ENCODE assay signal across 8 cellular contexts in the genomic region with DNA sequence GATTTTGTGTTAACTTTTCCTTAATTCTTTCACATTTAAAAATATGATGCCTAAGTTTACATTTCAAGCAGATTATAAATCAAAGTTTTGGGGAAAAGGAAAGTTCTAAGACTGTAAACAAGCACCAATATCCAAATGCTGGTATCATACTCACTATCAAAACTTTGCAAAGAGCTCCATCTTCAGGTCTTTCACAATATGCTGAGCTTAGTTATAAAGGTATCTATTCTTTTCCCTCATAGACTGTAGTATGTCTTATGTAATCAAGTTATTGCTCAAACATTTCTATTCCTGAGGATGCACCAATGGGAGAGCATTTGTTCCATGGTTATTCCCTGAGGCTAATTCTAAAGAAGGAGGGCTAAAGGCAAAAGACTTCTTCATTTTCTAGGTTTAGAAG.
A peak's percentile ranks its signal among the peaks of the same experiment; 100 is the strongest.
DNase-seq lines count a peak whose midpoint lies in the region; ATAC-seq and TF ChIP-seq lines count a peak whose summit lies in the region.

No MANE protein-coding gene starts in this region.

- H3K36me3 ChIP-seq in breast epithelium = no peaks in the 10 kb centered on the region
- H3K36me3 ChIP-seq in fibroblast of lung (ENCODE audit: control insufficient read depth, insufficient read depth, low read length) = no peaks in the 10 kb centered on the region

- peak; percentile 78 for ATAC-seq in HG02938 (IDR thresholded peaks at IDR 0.05; ENCODE audit: unreplicated experiment)
- no peak for ATAC-seq in sciatic nerve

- H3K27me3 ChIP-seq in breast epithelium = no peaks in the 10 kb centered on the region
- H3K27me3 ChIP-seq in fibroblast of lung (ENCODE audit: control insufficient read depth, insufficient read depth, low read length) = no peaks in the 10 kb centered on the region

- H3K4me3 ChIP-seq in breast epithelium (no peak overlapping the region), fibroblast of lung (replicated peaks in 1 of 4; ENCODE audit: control extremely low read depth in 1 of 4, insufficient read depth in 1 of 4, low read depth in 3 of 4, low read length in 4 of 4) (no peak overlapping the region)

- no peaks in the 10 kb centered on the region for H3K4me1 Mint-ChIP-seq in MCF 10A (ENCODE audit: insufficient read depth, unreplicated experiment)

- no peak overlapping the region for H3K4me3 Mint-ChIP-seq in MCF 10A (ENCODE audit: unreplicated experiment)

- CTCF ChIA-PET in MCF 10A (lab: Yijun Ruan, JAX) = interaction anchor here (0.5 to 1.7 kb wide), 5 partner anchors 14 to 1348 kb away, joined by 3 to 7 read pairs (median 3); no protein-coding TSS in a partner anchor

- POLR2A ChIA-PET in MCF 10A (lab: Yijun Ruan, JAX) = no interaction called here

- DNase-seq in MCF 10A (ENCODE audit: unreplicated experiment) (peak; percentile 69), breast epithelium (ENCODE audit: low spot score in 2 of 2) (no peak), NCI-H69 (lab: John Stamatoyannopoulos, UW) (peak; percentile 68), fibroblast of lung (ENCODE audit: low read depth in 2 of 2) (peak; percentile 18 to 28), epidermal melanocyte (ENCODE audit: insufficient read length, low spot score) (no peak), occipital lobe (lab: John Stamatoyannopoulos, UW) (no peak), sciatic nerve (ENCODE audit: low spot score) (no peak)

- H3K4me1 ChIP-seq in breast epithelium = no peaks in the 10 kb centered on the region
- no peaks in the 10 kb centered on the region for H3K4me1 ChIP-seq in fibroblast of lung (ENCODE audit: control insufficient read depth, extremely low read depth, insufficient read depth, low read length)

- intact Hi-C loops in MCF 10A (cut with micrococcal nuclease) = loop anchor here (1.0 to 10.0 kb wide), 4 partner anchors 83 to 1305 kb away; no protein-coding TSS in a partner anchor
- intact Hi-C loops in breast epithelium (cut with DNase I; ENCODE audit: low total_unique reads) = no loop called here
- intact Hi-C loops in sciatic nerve (cut with DNase I) = no loop called here

- no peaks in the 10 kb centered on the region for H3K9me3 ChIP-seq in breast epithelium
- no peaks in the 10 kb centered on the region for H3K9me3 ChIP-seq in fibroblast of lung (ENCODE audit: control insufficient read depth, insufficient read depth, low read depth, low read length)

- H3K27me3 Mint-ChIP-seq in MCF 10A (ENCODE audit: insufficient read depth, unreplicated experiment) = peaks cover 55% of the 10 kb centered on the region

- TF ChIP-seq POLR2A in breast epithelium (IDR thresholded peaks at IDR 0.05) = no peak

- no peak overlapping the region for H3K27ac Mint-ChIP-seq in MCF 10A (ENCODE audit: low read depth, unreplicated experiment)

- no peaks in the 10 kb centered on the region for H3K79me2 ChIP-seq in fibroblast of lung (ENCODE audit: control insufficient read depth, insufficient read depth, low read length)

- TF ChIP-seq CTCF in MCF 10A (IDR thresholded peaks at IDR 0.05; ENCODE audit: unreplicated experiment) (peak; percentile 27), breast epithelium (IDR thresholded peaks at IDR 0.05) (no peak), fibroblast of lung (conservative IDR thresholded peaks at IDR 0.05 in 1 of 2, IDR thresholded peaks at IDR 0.05 in 1 of 2; ENCODE audit: low read depth in 1 of 2, low read length in 2 of 2) (peak; percentile 5 to 24)

- H3K4me2 ChIP-seq in fibroblast of lung (ENCODE audit: extremely low read depth, insufficient read depth, low read length) = no peak overlapping the region

- H3K9ac ChIP-seq in fibroblast of lung (ENCODE audit: insufficient read depth, low read length) = no peak overlapping the region

- H2AFZ ChIP-seq in fibroblast of lung (ENCODE audit: low read length) = no peak overlapping the region

- no peaks in the 10 kb centered on the region for H3K9me3 Mint-ChIP-seq in MCF 10A (ENCODE audit: unreplicated experiment)

- H4K20me1 ChIP-seq in fibroblast of lung (ENCODE audit: control insufficient read depth, extremely low read depth, insufficient read depth, low read length) = no peaks in the 10 kb centered on the region

- H3K36me3 Mint-ChIP-seq in MCF 10A (ENCODE audit: insufficient read depth, unreplicated experiment) = no peaks in the 10 kb centered on the region

- BruUV-seq in MCF 10A (replicated peaks; lab: Mats Ljungman, UMichigan) = no TSS peak

- H3K27ac ChIP-seq in breast epithelium (no peak overlapping the region), fibroblast of lung (ENCODE audit: insufficient read depth, low read length) (no peak overlapping the region)

Comparison
In these comparisons a context has a peak if more than half of its experiments do, and no peak if none do; other contexts are left out.
1. DNase-seq: peak in MCF 10A (single experiment), NCI-H69 (single experiment) and fibroblast of lung (2 of 2); none in breast epithelium (0 of 2), epidermal melanocyte (single experiment), occipital lobe (single experiment) and sciatic nerve (single experiment).
2. CTCF ChIP-seq: peak in MCF 10A (single experiment) and fibroblast of lung (2 of 2); none in breast epithelium (0 of 3).